ENCODE assay signal across 21 cellular contexts in the genomic region with DNA sequence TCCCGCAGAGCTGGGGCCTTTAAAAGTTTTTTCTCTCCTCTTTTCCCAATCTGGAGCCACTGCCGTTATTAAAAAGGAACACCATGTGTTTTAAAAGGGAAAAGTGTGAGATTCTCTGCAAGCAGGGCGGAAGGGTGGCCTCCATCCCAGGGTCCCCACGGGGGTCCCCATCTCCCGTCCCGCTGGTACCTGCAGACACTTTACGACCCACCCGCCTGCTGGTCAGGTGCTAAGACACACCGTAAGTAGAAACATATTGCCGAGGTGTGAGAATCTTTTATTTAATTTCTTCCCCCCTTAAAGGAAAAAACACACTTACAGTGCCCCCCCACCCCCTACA. TPM values are rescaled to one million over a fixed set of nuclear protein-coding genes. Genes with fewer than 3 reads are reported as not detected.
DNase-seq lines count a peak whose midpoint lies in the region; ATAC-seq, FAIRE-seq and TF ChIP-seq lines count a peak whose summit lies in the region.
"Had no signal": no experiment of that assay in that cellular context is flagged by ENCODE, and none has a peak within 500 bp of the region (broad histone marks: within the 10 kb centered on the region; RNA-seq: fewer than 3 reads in every experiment).

No MANE protein-coding gene starts in this region.

- ATAC-seq in HG02852 (IDR thresholded peaks at IDR 0.05; ENCODE audit: unreplicated experiment): no peak
- no peak for ATAC-seq in HG03571 (IDR thresholded peaks at IDR 0.05; ENCODE audit: unreplicated experiment)
- ATAC-seq: activated CD4-positive, alpha-beta T cell treated with anti-CD3 and anti-CD28 coated beads for 36 hours; natural killer cell treated with Interleukin-12 subunit alpha and Interleukin-12 subunit beta and Interleukin-15 and Interleukin-18, amount 100 ng/mL, for 72 hours had no signal

- peaks cover 3% of the 10 kb centered on the region for H3K4me1 ChIP-seq in astrocyte (ENCODE audit: insufficient read depth, low read length)
- peaks cover 21% of the 10 kb centered on the region for H3K4me1 ChIP-seq in neural progenitor cell

- peaks cover 45% of the 10 kb centered on the region for H3F3A ChIP-seq in neural progenitor cell (ENCODE audit: low read depth)

- peak; percentile 45 for DNase-seq in GM13977 (ENCODE audit: low spot score)
- no peak for DNase-seq in astrocyte (ENCODE audit: low read depth)
- DNase-seq in neural progenitor cell (ENCODE audit: low spot score): no peak
- DNase-seq in progenitor cell of endocrine pancreas (ENCODE audit: low spot score, unreplicated experiment): no peak
- DNase-seq: activated CD4-positive, alpha-beta T cell treated with anti-CD3 and anti-CD28 coated beads for 36 hours; CD4-positive, CD25-positive, alpha-beta regulatory T cell; cortex of kidney; GDM1; hypothalamus; kidney glomerular epithelial cell; NCI-H1436; NCI-H526; psoas muscle; testis had no signal

- in situ Hi-C loops in GM13977 (cut with MboI; ENCODE audit: low pct_unique_long_range_greater_than_20kb, low sequenced_read_pairs, unreplicated experiment): no loop called here

- no peaks in the 10 kb centered on the region for H3K9me3 Mint-ChIP-seq in astrocyte (ENCODE audit: unreplicated experiment)
- peaks cover 2% of the 10 kb centered on the region for H3K9me3 Mint-ChIP-seq in neural progenitor cell
- no peaks in the 10 kb centered on the region for H3K9me3 Mint-ChIP-seq in progenitor cell of endocrine pancreas (ENCODE audit: low read depth)
- H3K9me3 Mint-ChIP-seq: activated T-helper 2 cell treated with anti-CD3 and anti-CD28 coated beads, Interferon-gamma antibody, Interleukin-2, Interleukin-4, amounts not matched to agents 10 μg/mL and 5 μg/mL and 100 μg/mL, durations not matched to agents 14 hours and 24 hours and 36 hours; natural killer cell treated with Interleukin-12 subunit alpha and Interleukin-12 subunit beta and Interleukin-15 and Interleukin-18, amount 100 ng/mL, for 72 hours had no signal

- no peak overlapping the region for H3K4me3 Mint-ChIP-seq in astrocyte (ENCODE audit: unreplicated experiment)
- peak overlapping the region; percentile 43 for H3K4me3 Mint-ChIP-seq in neural progenitor cell
- H3K4me3 Mint-ChIP-seq in progenitor cell of endocrine pancreas (ENCODE audit: low read depth): no peak overlapping the region
- H3K4me3 Mint-ChIP-seq: activated CD4-positive, alpha-beta T cell treated with anti-CD3 and anti-CD28 coated beads for 36 hours; natural killer cell treated with Interleukin-12 subunit alpha and Interleukin-12 subunit beta and Interleukin-15 and Interleukin-18, amount 100 ng/mL, for 72 hours had no signal

- H3K36me3 Mint-ChIP-seq in astrocyte (ENCODE audit: low read depth, unreplicated experiment) (peaks cover 3% of the 10 kb centered on the region), neural progenitor cell (peaks cover 2% of the 10 kb centered on the region), progenitor cell of endocrine pancreas (ENCODE audit: insufficient read depth) (no peaks in the 10 kb centered on the region)
- H3K36me3 Mint-ChIP-seq: IgD-negative memory B cell; natural killer cell treated with Interleukin-12 subunit alpha and Interleukin-12 subunit beta and Interleukin-15 and Interleukin-18, amount 100 ng/mL, for 72 hours had no signal

- no peaks in the 10 kb centered on the region for H3K36me3 ChIP-seq in astrocyte (ENCODE audit: insufficient read depth, low read length)
- no peaks in the 10 kb centered on the region for H3K36me3 ChIP-seq in neural progenitor cell

- H3K9ac ChIP-seq in astrocyte (ENCODE audit: low read length) (no peak overlapping the region), neural progenitor cell (no peak overlapping the region)

- no peak for FAIRE-seq in astrocyte (lab: Jason Lieb, UNC)
- FAIRE-seq: GM12891 had no signal

- TF ChIP-seq CTCF in GM13977 (IDR thresholded peaks at IDR 0.05; ENCODE audit: extremely low read depth, insufficient read depth, missing control alignments) (no peak), astrocyte (IDR thresholded peaks at IDR 0.05; ENCODE audit: insufficient read depth, low read depth, low read length) (no peak), neural progenitor cell (IDR thresholded peaks at IDR 0.05) (no peak), progenitor cell of endocrine pancreas (IDR thresholded peaks at IDR 0.05; ENCODE audit: unreplicated experiment) (no peak)

- H3K27ac Mint-ChIP-seq in astrocyte (ENCODE audit: unreplicated experiment) (no peak overlapping the region), neural progenitor cell (no peak overlapping the region), progenitor cell of endocrine pancreas (no peak overlapping the region)
- H3K27ac Mint-ChIP-seq: activated CD4-positive, alpha-beta T cell treated with anti-CD3 and anti-CD28 coated beads for 36 hours; activated T-helper 2 cell treated with anti-CD3 and anti-CD28 coated beads, Interferon-gamma antibody, Interleukin-2, Interleukin-4, amounts not matched to agents 10 μg/mL and 5 μg/mL and 100 μg/mL, durations not matched to agents 14 hours and 24 hours and 36 hours; natural killer cell treated with Interleukin-12 subunit alpha and Interleukin-12 subunit beta and Interleukin-15 and Interleukin-18, amount 100 ng/mL, for 72 hours had no signal

- no peaks in the 10 kb centered on the region for H3K79me2 ChIP-seq in astrocyte (ENCODE audit: insufficient read depth, low read length)
- no peaks in the 10 kb centered on the region for H3K79me2 ChIP-seq in neural progenitor cell (ENCODE audit: low read depth)

- H3K9me3 ChIP-seq in astrocyte (ENCODE audit: insufficient read depth, low read depth, low read length): no peaks in the 10 kb centered on the region
- H3K9me3 ChIP-seq in neural progenitor cell (ENCODE audit: low read depth): no peaks in the 10 kb centered on the region
- H3K9me3 ChIP-seq: psoas muscle, testis had no signal

- no peak overlapping the region for H3K4me3 ChIP-seq in astrocyte (ENCODE audit: insufficient read depth, low read depth, low read length)
- H3K4me3 ChIP-seq in neural progenitor cell: no peak overlapping the region
- H3K4me3 ChIP-seq: testis had no signal

- H3K4me1 Mint-ChIP-seq in astrocyte (ENCODE audit: low read depth, unreplicated experiment): peaks cover 5% of the 10 kb centered on the region
- peaks cover 14% of the 10 kb centered on the region for H3K4me1 Mint-ChIP-seq in neural progenitor cell
- H3K4me1 Mint-ChIP-seq in progenitor cell of endocrine pancreas (ENCODE audit: low read depth): peaks cover 13% of the 10 kb centered on the region

- H3K27me3 Mint-ChIP-seq in astrocyte (ENCODE audit: low read depth, unreplicated experiment): peaks cover 59% of the 10 kb centered on the region
- peaks cover 71% of the 10 kb centered on the region for H3K27me3 Mint-ChIP-seq in neural progenitor cell (ENCODE audit: insufficient read depth, low read depth)
- H3K27me3 Mint-ChIP-seq in progenitor cell of endocrine pancreas: peaks cover 67% of the 10 kb centered on the region

- peaks cover 41% of the 10 kb centered on the region for H3K27me3 ChIP-seq in astrocyte (ENCODE audit: insufficient read depth, low read length)
- H3K27me3 ChIP-seq in neural progenitor cell: peaks cover 98% of the 10 kb centered on the region
- H3K27me3 ChIP-seq: testis had no signal

- H3K27ac ChIP-seq in astrocyte (ENCODE audit: low read depth, low read length) (no peak overlapping the region), neural progenitor cell (no peak overlapping the region)
- H3K27ac ChIP-seq: HL-60, psoas muscle, testis had no signal

- H3K4me2 ChIP-seq in astrocyte (ENCODE audit: low read length): peak overlapping the region; percentile 41
- peak overlapping the region; percentile 60 for H3K4me2 ChIP-seq in neural progenitor cell

- H2AFZ ChIP-seq in astrocyte (ENCODE audit: low read depth, low read length) (no peak overlapping the region), neural progenitor cell (replicated peaks) (no peak overlapping the region)

- H4K20me1 ChIP-seq in astrocyte (ENCODE audit: insufficient read depth, low read length) (peaks cover 9% of the 10 kb centered on the region), neural progenitor cell (ENCODE audit: low read depth) (peaks cover 65% of the 10 kb centered on the region)

RNA-seq across cellular contexts. Expression of a gene that starts 1.8 kb away (rescaled TPM):
- total RNA-seq in astrocyte: 18.5 and 53.1 TPM in 2 replicates
- 0.84 TPM in 1 of 2 replicates, not detected in the other for total RNA-seq in neural progenitor cell (ENCODE audit: low replicate concordance)
- 4.4 and 6.0 TPM in 2 replicates for total RNA-seq in progenitor cell of endocrine pancreas
- total RNA-seq: activated CD4-positive, alpha-beta T cell treated with anti-CD3 and anti-CD28 coated beads for 36 hours; activated T-helper 2 cell treated with anti-CD3 and anti-CD28 coated beads, Interferon-gamma antibody, Interleukin-2, Interleukin-4, amounts not matched to agents 10 μg/mL and 5 μg/mL and 100 μg/mL, durations not matched to agents 14 hours and 24 hours and 36 hours; CD4-positive, CD25-positive, alpha-beta regulatory T cell; natural killer cell treated with Interleukin-12 subunit alpha and Interleukin-12 subunit beta and Interleukin-15 and Interleukin-18, amount 100 ng/mL, for 72 hours had no signal

RNA-seq across cellular contexts. Expression of a gene that starts 7.9 kb away (rescaled TPM):
- total RNA-seq in astrocyte (5.6 and 8.8 TPM in 2 replicates), neural progenitor cell (ENCODE audit: low replicate concordance) (0.11 and 1.4 TPM in 2 replicates), progenitor cell of endocrine pancreas (5.0 and 6.4 TPM in 2 replicates)
- total RNA-seq: activated T-helper 2 cell treated with anti-CD3 and anti-CD28 coated beads, Interferon-gamma antibody, Interleukin-2, Interleukin-4, amounts not matched to agents 10 μg/mL and 5 μg/mL and 100 μg/mL, durations not matched to agents 14 hours and 24 hours and 36 hours; CD4-positive, CD25-positive, alpha-beta regulatory T cell; natural killer cell treated with Interleukin-12 subunit alpha and Interleukin-12 subunit beta and Interleukin-15 and Interleukin-18, amount 100 ng/mL, for 72 hours had no signal

RNA-seq across cellular contexts. Expression of a gene that starts 16.2 kb away (rescaled TPM):
- total RNA-seq in astrocyte (47.4 and 54.6 TPM in 2 replicates), neural progenitor cell (ENCODE audit: low replicate concordance) (41.7 and 105 TPM in 2 replicates), progenitor cell of endocrine pancreas (66.5 and 67.4 TPM in 2 replicates)

RNA-seq across cellular contexts. Expression of a gene that starts 32.0 kb away (rescaled TPM):
- total RNA-seq in astrocyte: 4.4 and 6.0 TPM in 2 replicates
- total RNA-seq in neural progenitor cell (ENCODE audit: low replicate concordance): 5.8 and 7.1 TPM in 2 replicates
- total RNA-seq in progenitor cell of endocrine pancreas: 11.6 and 12.3 TPM in 2 replicates

RNA-seq across cellular contexts. Expression of a gene that starts 33.1 kb away (rescaled TPM):
- 1,213 and 1,287 TPM in 2 replicates for total RNA-seq in astrocyte
- total RNA-seq in neural progenitor cell (ENCODE audit: low replicate concordance): 625 and 768 TPM in 2 replicates
- total RNA-seq in progenitor cell of endocrine pancreas: 951 and 968 TPM in 2 replicates
